16 cellular contexts compared by ENCODE assay signal in the genomic region with DNA sequence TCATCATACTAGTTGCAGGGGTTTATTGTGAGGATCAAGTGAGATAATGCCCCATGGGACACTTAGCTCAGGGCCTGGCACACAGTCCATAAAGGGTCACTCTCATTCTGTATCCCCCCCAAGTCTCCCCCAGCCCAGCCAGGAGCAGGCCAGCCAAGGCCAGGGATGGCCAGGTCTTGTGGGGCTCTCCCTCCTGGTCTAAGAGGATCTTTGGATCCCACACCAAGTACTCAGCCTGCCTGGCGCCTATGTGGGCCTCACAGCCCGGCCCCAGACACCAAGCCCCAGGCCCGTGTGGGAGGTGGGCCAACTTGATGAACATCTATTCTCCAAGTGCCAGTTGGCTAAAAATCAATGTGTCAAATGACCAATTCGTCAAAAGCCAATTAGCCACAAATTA.
DNase-seq lines count a peak whose midpoint lies in the region; ATAC-seq, FAIRE-seq and TF ChIP-seq lines count a peak whose summit lies in the region.
"Had no signal": no experiment of that assay in that cellular context is flagged by ENCODE, and none has a peak within 500 bp of the region (broad histone marks: within the 10 kb centered on the region; RNA-seq: fewer than 3 reads in every experiment).

No MANE protein-coding gene starts in this region.

- H3K4me3 ChIP-seq in H7 (ENCODE audit: insufficient read depth, low read depth, low read length) (no peak overlapping the region), kidney (ENCODE audit: low read length in 2 of 2) (no peak overlapping the region)
- H3K4me3 ChIP-seq: GM23248, MG63 had no signal

- H3K4me1 ChIP-seq in kidney (ENCODE audit: control insufficient read depth in 1 of 2, insufficient read depth in 1 of 2, low read depth in 1 of 2, low read length in 2 of 2), result no peaks in the 10 kb centered on the region

- in situ Hi-C loops in GM13977 (cut with MboI; ENCODE audit: low pct_unique_long_range_greater_than_20kb, low sequenced_read_pairs, unreplicated experiment), result no loop called here

- intact Hi-C loops in kidney (cut with DNase I), result no loop called here

- peaks cover 0 to 4% of the 10 kb centered on the region in 2 donors for H3K9me3 ChIP-seq in kidney (ENCODE audit: control insufficient read depth in 1 of 2, low read length in 2 of 2)

- TF ChIP-seq CTCF in kidney (IDR thresholded peaks at IDR 0.05; ENCODE audit: borderline replicate concordance, extremely low read depth, insufficient read depth) (no peak), GM13977 (IDR thresholded peaks at IDR 0.05; ENCODE audit: extremely low read depth, insufficient read depth, missing control alignments) (no peak)

- ATAC-seq in HG03378 (IDR thresholded peaks at IDR 0.05; ENCODE audit: unreplicated experiment), result no peak
- ATAC-seq: Panc1 had no signal

- H3K36me3 ChIP-seq in H7 (replicated peaks; ENCODE audit: control insufficient read depth, insufficient read depth, low read length), result no peaks in the 10 kb centered on the region
- no peaks in the 10 kb centered on the region for H3K36me3 ChIP-seq in kidney (ENCODE audit: control insufficient read depth in 1 of 2, insufficient read depth in 2 of 2, low read length in 2 of 2)
- H3K36me3 ChIP-seq: MG63 had no signal

- FAIRE-seq in kidney (lab: Jason Lieb, UNC), result no peak
- FAIRE-seq: D721Med, G401.6, GM12891 had no signal

- no peaks in the 10 kb centered on the region; the same call in 1 of the 2 replicates for H3K27me3 ChIP-seq in H7 (ENCODE audit: control insufficient read depth, insufficient read depth, low read length)
- H3K27me3 ChIP-seq: MG63 had no signal

- H3K27ac ChIP-seq in kidney (ENCODE audit: low read depth in 2 of 2, low read length in 2 of 2), result no peak overlapping the region
- H3K27ac ChIP-seq: GM23248 had no signal

- DNase-seq in H7, result peak; percentile 11
- DNase-seq in NCI-H446 (lab: John Stamatoyannopoulos, UW), result peak; percentile 90 to 97
- DNase-seq in kidney, result peak; percentile 22
- peak; percentile 2 for DNase-seq in stimulated activated CD8-positive, alpha-beta memory T cell treated with anti-CD3 and anti-CD28 coated beads, Interleukin-4, amount 100 ng/mL, for 48 hours
- DNase-seq in GM13977 (ENCODE audit: low spot score), result no peak
- DNase-seq in glomerular visceral epithelial cell (ENCODE audit: extremely low spot score), result no peak
- DNase-seq: GM23248, MG63, NCI-H1092 treated with DMSO at 0.1 percent for 48 hours, NCI-H82, Right ventricle myocardium superior had no signal

- no peak overlapping the region for H3K9ac ChIP-seq in kidney (ENCODE audit: low read length in 2 of 2)
- H3K9ac ChIP-seq: GM23248 had no signal

Comparison
In these comparisons a context has a peak if more than half of its experiments do, and no peak if none do; other contexts are left out.
1. DNase-seq: peak in H7 (single experiment), NCI-H446 (2 of 2), kidney (single experiment) and stimulated activated CD8-positive, alpha-beta memory T cell treated with anti-CD3 and anti-CD28 coated beads, Interleukin-4, amount 100 ng/mL, for 48 hours (single experiment); none in GM13977 (single experiment) and glomerular visceral epithelial cell (single experiment).